1 cellular context compared by ENCODE assay signal in genomic region chr19:3762501-3763459, GRCh38.
A peak's percentile ranks its signal among the peaks of the same experiment; 100 is the strongest.
TF ChIP-seq lines count a peak whose summit lies in the region.

Gene MRPL54, plus strand, starts transcription at chr19:3762682. Its CDS starts 19 bp downstream, at chr19:3762701.

TF ChIP-seq in HepG2, 621 proteins besides CTCF, POLR2A, EP300 and RAD21 (continued from another document and continues in another):
- TF ChIP-seq SNAPC4 (CRISPR knock-in tag; IDR thresholded peaks at IDR 0.05) (no peak; the same call in 1 of the 2 replicates), TCF7L2 (IDR thresholded peaks at IDR 0.05; ENCODE audit: low read depth, low read length) (no peak), MIER2 (CRISPR knock-in tag; IDR thresholded peaks at IDR 0.05) (peak; percentile 31; the same call in 1 of the 2 replicates), SETDB1 (CRISPR knock-in tag; IDR thresholded peaks at IDR 0.05; ENCODE audit: borderline replicate concordance) (no peak), ZNF124 (CRISPR knock-in tag; IDR thresholded peaks at IDR 0.05) (no peak), SKIL (CRISPR knock-in tag; IDR thresholded peaks at IDR 0.05; ENCODE audit: borderline replicate concordance) (no peak), ZFP62 (CRISPR knock-in tag; IDR thresholded peaks at IDR 0.05) (no peak), PRPF4 (IDR thresholded peaks at IDR 0.05; ENCODE audit: low read depth, low read length, poor library complexity, severe bottlenecking) (no peak), E2F5 (CRISPR knock-in tag; conservative IDR thresholded peaks at IDR 0.05) (no peak), GRHL1 (CRISPR knock-in tag; conservative IDR thresholded peaks at IDR 0.05) (no peak), STAT6 (CRISPR knock-in tag; IDR thresholded peaks at IDR 0.05; ENCODE audit: borderline replicate concordance) (0 out of 2 replicates have a peak, but pooled peaks have one; percentile 26), FOSL2 (CRISPR knock-in tag; IDR thresholded peaks at IDR 0.05) (peak; percentile 44; the same call in 1 of the 2 replicates), ZNF576 (CRISPR knock-in tag; IDR thresholded peaks at IDR 0.05) (no peak), DZIP1 (CRISPR knock-in tag; IDR thresholded peaks at IDR 0.05) (no peak), GPN1 (CRISPR knock-in tag; IDR thresholded peaks at IDR 0.05; ENCODE audit: borderline replicate concordance) (no peak), THAP7 (CRISPR knock-in tag; IDR thresholded peaks at IDR 0.05) (no peak), ZNF362 (CRISPR knock-in tag; IDR thresholded peaks at IDR 0.05; ENCODE audit: borderline replicate concordance) (no peak), USF2 (IDR thresholded peaks at IDR 0.05; ENCODE audit: low read depth, low read length) (no peak), USF2 (CRISPR knock-in tag; IDR thresholded peaks at IDR 0.05; ENCODE audit: borderline replicate concordance) (0 out of 2 replicates have a peak, but pooled peaks have one; percentile 18), ZNF224 (CRISPR knock-in tag; IDR thresholded peaks at IDR 0.05) (no peak), ZNF501 (CRISPR knock-in tag; IDR thresholded peaks at IDR 0.05) (peak; percentile 85), DMAP1 (CRISPR knock-in tag; IDR thresholded peaks at IDR 0.05) (peak; percentile 93), ZNF343 (CRISPR knock-in tag; IDR thresholded peaks at IDR 0.05) (no peak), ZNF180 (CRISPR knock-in tag; IDR thresholded peaks at IDR 0.05; ENCODE audit: borderline replicate concordance, low read depth) (no peak), NBN (conservative IDR thresholded peaks at IDR 0.05) (no peak), MXD1 (CRISPR knock-in tag; IDR thresholded peaks at IDR 0.05) (0 out of 2 replicates have a peak, but pooled peaks have one; percentile 40), ZFP91 (CRISPR knock-in tag; IDR thresholded peaks at IDR 0.05; ENCODE audit: borderline replicate concordance) (peak; percentile 66; the same call in 1 of the 2 replicates), ZNF589 (CRISPR knock-in tag; conservative IDR thresholded peaks at IDR 0.05) (no peak), MYPOP (CRISPR knock-in tag; IDR thresholded peaks at IDR 0.05) (0 out of 2 replicates have a peak, but pooled peaks have one; percentile 54)
